Comparison of ENCODE assay signal across 10 cellular contexts in genomic region chr3:186217820-186218164, GRCh38.
DNase-seq lines count a peak whose midpoint lies in the region; ATAC-seq and TF ChIP-seq lines count a peak whose summit lies in the region.
"Had no signal": no experiment of that assay in that cellular context is flagged by ENCODE, and none has a peak within 500 bp of the region (broad histone marks: within the 10 kb centered on the region; RNA-seq: fewer than 3 reads in every experiment).

No MANE protein-coding gene starts in this region.

- no peak overlapping the region for H3K4me3 Mint-ChIP-seq in HFFc6

- H3K27ac ChIP-seq in KMS-11 = peak overlapping the region; percentile 54
- H3K27ac ChIP-seq in mesodermal cell (ENCODE audit: low read depth, low read length, severe bottlenecking) = peak overlapping the region; percentile 69
- H3K27ac ChIP-seq: 22Rv1 had no signal

- H3K4me3 ChIP-seq in KMS-11 (IDR thresholded peaks at IDR 0.05; ENCODE audit: insufficient read depth, low read depth, low read length) (no peak overlapping the region), mesodermal cell (ENCODE audit: extremely low read depth, insufficient read depth, low read length, poor library complexity, severe bottlenecking) (no peak overlapping the region)
- H3K4me3 ChIP-seq: esophagus muscularis mucosa had no signal

- no peaks in the 10 kb centered on the region; the same call in 1 of the 2 replicates for H3K27me3 ChIP-seq in KMS-11 (ENCODE audit: insufficient read depth, low read depth)
- H3K27me3 ChIP-seq: esophagus muscularis mucosa had no signal

- no peak overlapping the region for H2AFZ ChIP-seq in KMS-11 (ENCODE audit: low read depth)

- no peaks in the 10 kb centered on the region for H3K9me3 Mint-ChIP-seq in HFFc6

- peak; percentile 4 for DNase-seq in DMS53 (lab: John Stamatoyannopoulos, UW)
- no peak for DNase-seq in DMS53 treated with DMSO at 0.1 percent for 48 hours (lab: John Stamatoyannopoulos, UW; ENCODE audit: unreplicated experiment)
- DNase-seq in cerebellar cortex (ENCODE audit: low spot score) = no peak
- DNase-seq in HFFc6 = no peak
- DNase-seq in amygdala (lab: John Stamatoyannopoulos, UW) = no peak

- no CpG with 5 or more reads among the region's 1 CpG for WGBS in mesodermal cell (ENCODE audit: insufficient coverage in 2 of 2), 2 experiments

- H3K27me3 Mint-ChIP-seq in HFFc6 (ENCODE audit: insufficient read depth) = peaks cover 28% of the 10 kb centered on the region

- no peak for TF ChIP-seq CTCF in KMS-11 (conservative IDR thresholded peaks at IDR 0.05; ENCODE audit: low read depth, low read length)
- TF ChIP-seq CTCF in HFFc6 (IDR thresholded peaks at IDR 0.05) = no peak

- H3K9ac ChIP-seq in KMS-11 = no peak overlapping the region; the same call in 1 of the 2 replicates

- peak; percentile 96 for ATAC-seq in GM21786 (IDR thresholded peaks at IDR 0.05; ENCODE audit: unreplicated experiment)

- no peaks in the 10 kb centered on the region for H3K36me3 Mint-ChIP-seq in HFFc6 (ENCODE audit: low read depth)

- H3K36me3 ChIP-seq in KMS-11 (ENCODE audit: insufficient read depth) = no peaks in the 10 kb centered on the region
- no peaks in the 10 kb centered on the region for H3K36me3 ChIP-seq in mesodermal cell (ENCODE audit: control insufficient read depth, insufficient read depth, low read length)

- H3K4me2 ChIP-seq in KMS-11 = peak overlapping the region; percentile 82

- H4K20me1 ChIP-seq in KMS-11 (ENCODE audit: insufficient read depth) = no peaks in the 10 kb centered on the region

- H3K27ac Mint-ChIP-seq in HFFc6 = no peak overlapping the region

- H3K4me1 Mint-ChIP-seq in HFFc6 (ENCODE audit: low read depth) = peaks cover 10% of the 10 kb centered on the region

- no peaks in the 10 kb centered on the region for H3K79me2 ChIP-seq in KMS-11 (ENCODE audit: insufficient read depth, low read depth)

- H3K4me1 ChIP-seq in KMS-11 (ENCODE audit: low read depth, poor library complexity, severe bottlenecking) = peaks cover 76% of the 10 kb centered on the region
- H3K4me1 ChIP-seq in mesodermal cell (ENCODE audit: control insufficient read depth, insufficient read depth, low read length, poor library complexity, severe bottlenecking) = peaks cover 16% of the 10 kb centered on the region

- H3K9me3 ChIP-seq in mesodermal cell (ENCODE audit: control insufficient read depth, low read length) = no peaks in the 10 kb centered on the region
- H3K9me3 ChIP-seq: esophagus muscularis mucosa had no signal
